ENCODE assay signal across 30 cellular contexts in genomic region chr9:65400886-65401285, GRCh38.
"Had no signal": no experiment of that assay in that cellular context is flagged by ENCODE, and none has a peak within 500 bp of the region (broad histone marks: within the 10 kb centered on the region; RNA-seq: fewer than 3 reads in every experiment).

No MANE protein-coding gene starts in this region.

- H3K4me1 Mint-ChIP-seq: activated B cell treated with CpG ODN at 0.5 μM for 24 hours; activated T-helper 17 cell treated with anti-CD3 and anti-CD28 coated beads, Interleukin-2, amount 50 U/mL, for 72 hours; central memory CD8-positive, alpha-beta T cell; T-helper 17 cell had no signal

- H3K27me3 ChIP-seq: brain microvascular endothelial cell, foreskin keratinocyte, gastrocnemius medialis had no signal

- H3K36me3 ChIP-seq: brain microvascular endothelial cell, esophagus muscularis mucosa, gastrocnemius medialis, WERI-Rb-1 had no signal

- H3K9me3 ChIP-seq: gastrocnemius medialis had no signal

- H3K4me1 ChIP-seq: esophagus muscularis mucosa, foreskin keratinocyte, gastrocnemius medialis had no signal

- H3K27ac Mint-ChIP-seq: activated B cell treated with CpG ODN at 0.5 μM for 24 hours; activated CD8-positive, alpha-beta T cell treated with anti-CD3 and anti-CD28 coated beads for 36 hours; activated naive CD8-positive, alpha-beta T cell; activated T-helper 17 cell treated with anti-CD3 and anti-CD28 coated beads, Interleukin-2, amount 50 U/mL, for 72 hours; dendritic cell treated with granulocyte-macrophage colony-stimulating factor and Interleukin-4, amounts not matched to agents 40 ng/mL and 50 ng/mL, for 4 days; effector memory CD8-positive, alpha-beta T cell; T-helper 17 cell; T-helper 2 cell treated with Interferon-gamma antibody and Interleukin-4, amounts not matched to agents 5 μg/mL and 100 μg/mL, for 36 hours had no signal

- H3K27ac ChIP-seq: brain microvascular endothelial cell, coronary artery, esophagus muscularis mucosa, foreskin keratinocyte, gastrocnemius medialis, WERI-Rb-1 had no signal

- H3K27me3 Mint-ChIP-seq: activated B cell treated with CpG ODN at 0.5 μM for 24 hours; activated CD8-positive, alpha-beta T cell treated with anti-CD3 and anti-CD28 coated beads for 36 hours; activated naive CD8-positive, alpha-beta T cell; activated T-helper 17 cell treated with anti-CD3 and anti-CD28 coated beads, Interleukin-2, amount 50 U/mL, for 72 hours; central memory CD8-positive, alpha-beta T cell; dendritic cell treated with granulocyte-macrophage colony-stimulating factor and Interleukin-4, amounts not matched to agents 40 ng/mL and 50 ng/mL, for 4 days; effector memory CD8-positive, alpha-beta T cell; T-helper 17 cell had no signal

- H3K4me3 ChIP-seq: coronary artery, esophagus muscularis mucosa, gastrocnemius medialis had no signal

- DNase-seq: activated B cell treated with CpG ODN at 0.5 μM for 24 hours; activated CD4-positive, alpha-beta T cell treated with anti-CD3 and anti-CD28 coated beads for 48 hours; activated CD4-positive, alpha-beta T cell treated with anti-CD3 and anti-CD28 coated beads, Interleukin-2, amount 50 U/mL, for 1 hour; activated CD4-positive, alpha-beta T cell treated with anti-CD3 and anti-CD28 coated beads, Interleukin-2, amount 50 U/mL, for 48 hours; activated CD8-positive, alpha-beta memory T cell treated with anti-CD3 and anti-CD28 coated beads for 24 hours; activated CD8-positive, alpha-beta T cell treated with anti-CD3 and anti-CD28 coated beads for 36 hours; activated gamma-delta T cell treated with Interleukin-2 at 50 U/mL for 16 hours; activated naive CD4-positive, alpha-beta T cell treated with anti-CD3 and anti-CD28 coated beads, Interleukin-2, amount 50 U/mL, for 16 hours; activated naive CD4-positive, alpha-beta T cell treated with Interleukin-2 at 50 U/mL for 16 hours; activated T-cell treated with anti-CD3 and anti-CD28 coated beads, Interleukin-2, amount 50 U/mL, for 4 hours; amniotic stem cell; anterior cingulate cortex; brain microvascular endothelial cell; effector CD4-positive, alpha-beta T cell; effector memory CD8-positive, alpha-beta T cell; erythroblast; foreskin keratinocyte; gastrocnemius medialis; T-helper 1 cell; T-helper 17 cell; T1000; WERI-Rb-1 had no signal

- ATAC-seq: activated CD4-positive, CD25-positive, alpha-beta regulatory T cell treated with anti-CD3 and anti-CD28 coated beads, Interleukin-2, amount 50 U/mL, for 24 hours; activated CD8-positive, alpha-beta T cell treated with anti-CD3 and anti-CD28 coated beads for 36 hours; activated T-cell treated with anti-CD3 and anti-CD28 coated beads, Interleukin-2, amount 50 U/mL, for 4 hours; activated T-helper 17 cell treated with anti-CD3 and anti-CD28 coated beads, Interleukin-2, amount 50 U/mL, for 72 hours; effector memory CD8-positive, alpha-beta T cell; foreskin keratinocyte; gastrocnemius medialis; T-helper 17 cell had no signal

- H3K4me3 Mint-ChIP-seq: activated B cell treated with CpG ODN at 0.5 μM for 24 hours; activated CD8-positive, alpha-beta T cell treated with anti-CD3 and anti-CD28 coated beads for 36 hours; activated naive CD8-positive, alpha-beta T cell; activated T-cell treated with anti-CD3 and anti-CD28 coated beads, Interleukin-2, amount 50 U/mL, for 4 hours; activated T-helper 17 cell treated with anti-CD3 and anti-CD28 coated beads, Interleukin-2, amount 50 U/mL, for 72 hours; central memory CD8-positive, alpha-beta T cell; dendritic cell treated with granulocyte-macrophage colony-stimulating factor and Interleukin-4, amounts not matched to agents 40 ng/mL and 50 ng/mL, for 4 days; effector memory CD8-positive, alpha-beta T cell; T-helper 17 cell; T-helper 2 cell treated with Interferon-gamma antibody and Interleukin-4, amounts not matched to agents 5 μg/mL and 100 μg/mL, for 36 hours had no signal
